In the genomic region with DNA sequence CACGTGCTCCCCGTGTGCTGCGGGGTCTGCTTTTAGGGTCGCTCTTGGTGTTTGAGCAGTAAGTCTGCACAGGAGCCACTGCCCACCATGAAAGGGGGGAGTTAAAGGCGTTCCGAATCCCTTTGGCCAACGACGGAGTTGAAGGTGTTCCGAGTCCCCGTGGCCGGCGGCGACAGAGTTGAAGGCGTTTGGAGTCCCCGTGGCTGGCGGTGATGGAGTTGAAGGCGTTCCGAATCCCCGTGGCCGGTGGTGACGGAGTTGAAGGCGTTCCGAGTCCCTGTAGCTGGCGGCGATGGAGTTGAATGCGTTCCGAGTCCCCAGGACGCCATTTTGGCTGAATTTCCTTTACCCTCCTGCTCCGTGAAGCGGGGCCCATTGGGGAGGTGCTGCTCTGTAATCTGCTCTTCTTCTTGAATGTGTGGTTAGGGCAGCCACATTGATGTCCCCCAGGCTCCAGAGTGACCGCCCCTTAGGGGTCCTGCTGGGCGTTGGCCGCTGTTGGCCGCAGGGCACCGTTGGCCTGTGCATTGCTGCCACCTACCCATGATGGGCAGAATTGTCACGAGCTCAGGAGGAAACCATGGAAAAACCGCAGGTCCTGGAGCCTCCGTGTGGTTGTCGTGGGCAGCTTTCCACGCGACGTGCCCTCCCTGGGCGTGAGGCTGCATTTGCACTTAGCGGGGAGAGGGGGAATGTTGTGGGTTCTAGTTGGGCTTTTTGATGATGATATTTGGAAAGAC, we compare ENCODE assay signal across 14 cellular contexts.
A peak's percentile ranks its signal among the peaks of the same experiment; 100 is the strongest.
DNase-seq lines count a peak whose midpoint lies in the region; ATAC-seq and TF ChIP-seq lines count a peak whose summit lies in the region.
"Had no signal": no experiment of that assay in that cellular context is flagged by ENCODE, and none has a peak within 500 bp of the region (broad histone marks: within the 10 kb centered on the region; RNA-seq: fewer than 3 reads in every experiment).

No MANE protein-coding gene starts in this region.

- ATAC-seq in CD4-positive, alpha-beta T cell (ENCODE audit: poor library complexity) = no peak
- ATAC-seq in IMR-90 (ENCODE audit: low read depth) (no peak), right lobe of liver (peak; percentile 22 to 50 (median 34)), HG03460 (IDR thresholded peaks at IDR 0.05; ENCODE audit: unreplicated experiment) (no peak)
- ATAC-seq: naive thymus-derived CD8-positive, alpha-beta T cell had no signal

- H3K79me1 ChIP-seq in IMR-90 (ENCODE audit: low read depth in 1 of 2, low read length in 2 of 2) = peaks cover 0 to 3% of the 10 kb centered on the region in 2 experiments; a peak in 1 of 4 replicates

- DNase-seq in CD4-positive, alpha-beta T cell = no peak
- DNase-seq in IMR-90 = no peak
- peak; percentile 78 for DNase-seq in cerebellum (ENCODE audit: low spot score)
- no peak for DNase-seq in right lobe of liver
- DNase-seq in stimulated activated CD4-positive, alpha-beta T cell treated with anti-CD3 and anti-CD28 coated beads, Interleukin-4, amount 100 ng/mL, for 4 hours = no peak
- DNase-seq in retina = no peak
- DNase-seq in activated CD4-positive, CD25-positive, alpha-beta regulatory T cell treated with anti-CD3 and anti-CD28 coated beads, Interleukin-2, amount 50 U/mL, for 72 hours = no peak
- DNase-seq: GF-D8, NCI-H2227 treated with DMSO at 0.1 percent for 48 hours, T-helper 9 cell had no signal

- TF ChIP-seq POLR2A in IMR-90 (IDR thresholded peaks at IDR 0.05; ENCODE audit: low read depth, low read length) (no peak), right lobe of liver (IDR thresholded peaks at IDR 0.05) (no peak)

- no peak overlapping the region for H3K14ac ChIP-seq in IMR-90 (replicated peaks; ENCODE audit: low read depth, low read length)

- no peak overlapping the region for H4K5ac ChIP-seq in IMR-90 (ENCODE audit: low read depth, low read length)

- H2AFZ ChIP-seq in IMR-90 (replicated peaks; ENCODE audit: low read length, poor library complexity) = no peak overlapping the region

- no peak overlapping the region for H3K18ac ChIP-seq in IMR-90 (ENCODE audit: low read depth, low read length)

- intact Hi-C loops in CD4-positive, alpha-beta T cell (cut with DNase I, micrococcal nuclease) = loop anchor here in 1 of 2 experiments (10.0 kb wide), 1 partner anchor 239 kb away; no protein-coding TSS in a partner anchor
- intact Hi-C loops in IMR-90 (cut with micrococcal nuclease) = loop anchor here (1.0 kb wide), 1 partner anchor 37 kb away; no protein-coding TSS in a partner anchor
- intact Hi-C loops in right lobe of liver (cut with DNase I) = loop anchor here in 1 of 2 donors (10.0 kb wide), 1 partner anchor 129 kb away; no protein-coding TSS in a partner anchor

- H2BK15ac ChIP-seq in IMR-90 (ENCODE audit: low read depth, low read length) = no peak overlapping the region

- no peak overlapping the region for H3K4ac ChIP-seq in IMR-90 (ENCODE audit: low read depth, low read length)

- H2AK9ac ChIP-seq in IMR-90 (replicated peaks; ENCODE audit: low read depth, low read length, poor library complexity) = peak overlapping the region; percentile 35

- no peak overlapping the region for H3K4me3 Mint-ChIP-seq in CD4-positive, alpha-beta T cell
- H3K4me3 Mint-ChIP-seq: activated naive CD8-positive, alpha-beta T cell; naive thymus-derived CD8-positive, alpha-beta T cell had no signal

- no peak overlapping the region for H2AK5ac ChIP-seq in IMR-90 (ENCODE audit: low read depth, low read length)

- H3K4me1 Mint-ChIP-seq in CD4-positive, alpha-beta T cell (ENCODE audit: low read depth) = peaks cover 28% of the 10 kb centered on the region

- no peaks in the 10 kb centered on the region for H3K27me3 Mint-ChIP-seq in CD4-positive, alpha-beta T cell
- H3K27me3 Mint-ChIP-seq: activated naive CD8-positive, alpha-beta T cell; naive thymus-derived CD8-positive, alpha-beta T cell had no signal

- BruUV-seq in IMR-90 (replicated peaks; lab: Mats Ljungman, UMichigan) = no TSS peak

- H4K91ac ChIP-seq in IMR-90 (ENCODE audit: insufficient read depth, low read depth, low read length) = no peak overlapping the region

- H3K56ac ChIP-seq in IMR-90 (ENCODE audit: extremely low read depth, insufficient read depth, low read length) = no peak overlapping the region

- in situ Hi-C loops in IMR-90 (cut with MboI; ENCODE audit: low sequenced_read_pairs) = no loop called here

- H2BK5ac ChIP-seq in IMR-90 (ENCODE audit: low read depth, low read length, poor library complexity, severe bottlenecking) = no peak overlapping the region

- H3K4me3 ChIP-seq in IMR-90 (ENCODE audit: insufficient read depth, low read depth, low read length) = no peak overlapping the region
- no peak overlapping the region for H3K4me3 ChIP-seq in right lobe of liver
- H3K4me3 ChIP-seq: vagina had no signal

- CTCF ChIA-PET in CD4-positive, alpha-beta T cell (lab: Charles Lee) = interaction anchor here (1.0 to 1.7 kb wide), 3 partner anchors 19 to 132 kb away, joined by 3 to 5 read pairs (median 3); no protein-coding TSS in a partner anchor
- CTCF ChIA-PET in IMR-90 (lab: Yijun Ruan, JAX) = interaction anchor here (0.5 to 1.7 kb wide), 3 partner anchors 50 to 133 kb away, joined by 3 to 4 read pairs (median 3); no protein-coding TSS in a partner anchor

- H2BK120ac ChIP-seq in IMR-90 (ENCODE audit: low read depth, low read length) = no peak overlapping the region

- H3K27me3 ChIP-seq in CD4-positive, alpha-beta T cell (ENCODE audit: control insufficient read depth, insufficient read depth, low read length) = no peaks in the 10 kb centered on the region
- H3K27me3 ChIP-seq in IMR-90 (ENCODE audit: control insufficient read depth, insufficient read depth, low read length) (no peaks in the 10 kb centered on the region), right lobe of liver (no peaks in the 10 kb centered on the region)
- H3K27me3 ChIP-seq: vagina had no signal

- H3K4me2 ChIP-seq in IMR-90 (ENCODE audit: low read depth, low read length) = no peak overlapping the region

- H3K9me1 ChIP-seq in IMR-90 (ENCODE audit: insufficient read depth, low read length) = no peaks in the 10 kb centered on the region; the same call in 1 of the 2 replicates

- H3K23ac ChIP-seq in IMR-90 (ENCODE audit: low read depth, low read length) = no peak overlapping the region

- no peak overlapping the region for H3K27ac Mint-ChIP-seq in CD4-positive, alpha-beta T cell
- H3K27ac Mint-ChIP-seq: activated naive CD8-positive, alpha-beta T cell had no signal

- TF ChIP-seq RAD21 in IMR-90 (IDR thresholded peaks at IDR 0.05; ENCODE audit: low read length) = peak; percentile 51

- dilution Hi-C loops in IMR-90 (cut with HindIII; ENCODE audit: low sequenced_read_pairs, unreplicated experiment) = no loop called here

- TF ChIP-seq CTCF in CD4-positive, alpha-beta T cell (IDR thresholded peaks at IDR 0.05) = peak; percentile 13
- TF ChIP-seq CTCF in IMR-90 (conservative IDR thresholded peaks at IDR 0.05; ENCODE audit: low read depth, low read length) = peak; percentile 33
- TF ChIP-seq CTCF in right lobe of liver (IDR thresholded peaks at IDR 0.05) = peak in 3 of 4 donors; percentile 34 to 45 (median 40)

- no peak overlapping the region for H3K27ac ChIP-seq in CD4-positive, alpha-beta T cell (ENCODE audit: low read depth, low read length)
- H3K27ac ChIP-seq in IMR-90 (ENCODE audit: insufficient read depth, low read length) = no peak overlapping the region
- H3K27ac ChIP-seq in right lobe of liver = no peak overlapping the region
- H3K27ac ChIP-seq: vagina had no signal

- H3K9ac ChIP-seq in IMR-90 (ENCODE audit: low read depth, low read length) = no peak overlapping the region

- no peaks in the 10 kb centered on the region for H3K9me3 Mint-ChIP-seq in CD4-positive, alpha-beta T cell
- H3K9me3 Mint-ChIP-seq: naive thymus-derived CD8-positive, alpha-beta T cell had no signal

- no peaks in the 10 kb centered on the region for H3K9me3 ChIP-seq in CD4-positive, alpha-beta T cell (ENCODE audit: control insufficient read depth, low read length)
- H3K9me3 ChIP-seq in IMR-90 (ENCODE audit: control insufficient read depth, insufficient read depth, low read length) (no peaks in the 10 kb centered on the region), right lobe of liver (no peaks in the 10 kb centered on the region)
- H3K9me3 ChIP-seq: vagina had no signal

- 93% methylated on average over 21 of the region's 44 CpGs; no CpG with 5 or more reads in 1 of the 2 experiments for WGBS in IMR-90 (ENCODE audit: extremely low coverage in 2 of 2, insufficient read length in 1 of 2), 2 experiments
- 90% methylated on average over 15 of the region's 44 CpGs for WGBS in right lobe of liver (ENCODE audit: insufficient coverage, low coverage, low lambda C conversion rate, missing lambda C conversion rate)

- H3K36me3 Mint-ChIP-seq in CD4-positive, alpha-beta T cell (ENCODE audit: low read depth) = peaks cover 51% of the 10 kb centered on the region

- no peak overlapping the region for H2BK20ac ChIP-seq in IMR-90 (ENCODE audit: low read depth, low read length)

- H3K4me1 ChIP-seq in IMR-90 (ENCODE audit: control insufficient read depth, insufficient read depth, low read length) (no peaks in the 10 kb centered on the region), right lobe of liver (no peaks in the 10 kb centered on the region)

- no peak overlapping the region for H4K8ac ChIP-seq in IMR-90 (ENCODE audit: low read depth in 2 of 2, low read length in 2 of 2)

- H3K36me3 ChIP-seq in IMR-90 (ENCODE audit: control insufficient read depth, insufficient read depth, low read length) (peaks cover 10% of the 10 kb centered on the region), right lobe of liver (no peaks in the 10 kb centered on the region)

- peaks cover 3% of the 10 kb centered on the region; the same call in 1 of the 2 replicates for H4K20me1 ChIP-seq in IMR-90 (ENCODE audit: insufficient read depth, low read length)

- POLR2A ChIA-PET in CD4-positive, alpha-beta T cell (lab: Charles Lee) = no interaction called here
- POLR2A ChIA-PET in IMR-90 (lab: Charles Lee; ENCODE audit: unreplicated experiment) = no interaction called here

TF ChIP-seq in IMR-90, 13 proteins besides CTCF, POLR2A, EP300 and RAD21 (continues in another document):
- TF ChIP-seq BHLHE40 (IDR thresholded peaks at IDR 0.05; ENCODE audit: low read depth, low read length) (no peak), CEBPB (IDR thresholded peaks at IDR 0.05; ENCODE audit: low read depth, low read length) (no peak)
- TF ChIP-seq, protein P1, sequence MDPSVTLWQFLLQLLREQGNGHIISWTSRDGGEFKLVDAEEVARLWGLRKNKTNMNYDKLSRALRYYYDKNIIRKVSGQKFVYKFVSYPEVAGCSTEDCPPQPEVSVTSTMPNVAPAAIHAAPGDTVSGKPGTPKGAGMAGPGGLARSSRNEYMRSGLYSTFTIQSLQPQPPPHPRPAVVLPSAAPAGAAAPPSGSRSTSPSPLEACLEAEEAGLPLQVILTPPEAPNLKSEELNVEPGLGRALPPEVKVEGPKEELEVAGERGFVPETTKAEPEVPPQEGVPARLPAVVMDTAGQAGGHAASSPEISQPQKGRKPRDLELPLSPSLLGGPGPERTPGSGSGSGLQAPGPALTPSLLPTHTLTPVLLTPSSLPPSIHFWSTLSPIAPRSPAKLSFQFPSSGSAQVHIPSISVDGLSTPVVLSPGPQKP (IDR thresholded peaks at IDR 0.05; ENCODE audit: borderline replicate concordance, low read depth, low read length) = no peak

Comparison
In these comparisons a context has a peak if more than half of its experiments do, and no peak if none do; other contexts are left out.
1. ATAC-seq: peak in right lobe of liver (4 of 4); none in CD4-positive, alpha-beta T cell (single experiment), IMR-90 (single experiment) and HG03460 (single experiment).
2. Peak in every context shown above with its lines, with median percentiles within 50 percentile points of each other: CTCF ChIP-seq.